ENCODE assay signal across 7 cellular contexts in genomic region chr15:79924379-79924778, GRCh38. TPM values are rescaled to one million over a fixed set of nuclear protein-coding genes. Genes with fewer than 3 reads are reported as not detected.
DNase-seq lines count a peak whose midpoint lies in the region; ATAC-seq and TF ChIP-seq lines count a peak whose summit lies in the region.

No MANE protein-coding gene starts in this region.

- H3K4me3 ChIP-seq in HL-60 (replicated peaks; ENCODE audit: insufficient read depth, low read length) (peak overlapping the region; percentile 95), iPS-18a (ENCODE audit: low read length) (peak overlapping the region; percentile 93)

- H3K27me3 ChIP-seq in HL-60 (ENCODE audit: insufficient read depth, poor library complexity, severe bottlenecking): no peaks in the 10 kb centered on the region
- H3K27me3 ChIP-seq in iPS-18a (ENCODE audit: control insufficient read depth, insufficient read depth, low read length): no peaks in the 10 kb centered on the region

- H3K27ac ChIP-seq in HL-60 (replicated peaks): peak overlapping the region; percentile 94
- no peak overlapping the region for H3K27ac ChIP-seq in iPS-18a (ENCODE audit: low read length)

- peak overlapping the region; percentile 73 for H3K9ac ChIP-seq in iPS-18a (ENCODE audit: low read length)

- no peak for ATAC-seq in activated CD8-positive, alpha-beta T cell treated with anti-CD3 and anti-CD28 coated beads, Interleukin-2, amount 10 ng/mL, durations not matched to agents 7 days and 5 days
- ATAC-seq in stimulated activated memory B cell treated with anti-CD40 and anti-IgM and Interleukin-4, amounts not matched to agents 10 μg/mL and 1 μg/mL and 100 μg/mL, for 72 hours: no peak

- peaks cover 20% of the 10 kb centered on the region for H3K9me3 Mint-ChIP-seq in activated CD8-positive, alpha-beta T cell treated with anti-CD3 and anti-CD28 coated beads, Interleukin-2, amount 10 ng/mL, durations not matched to agents 7 days and 5 days (ENCODE audit: insufficient read depth)
- peaks cover 6% of the 10 kb centered on the region for H3K9me3 Mint-ChIP-seq in stimulated activated memory B cell treated with anti-CD40 and anti-IgM and Interleukin-4, amounts not matched to agents 10 μg/mL and 1 μg/mL and 100 μg/mL, for 72 hours

- POLR2A ChIA-PET in activated CD8-positive, alpha-beta T cell treated with anti-CD3 and anti-CD28 coated beads, Interleukin-2, amount 10 ng/mL, durations not matched to agents 7 days and 5 days (lab: Charles Lee): no interaction called here

- H3K4me1 Mint-ChIP-seq in activated CD8-positive, alpha-beta T cell treated with anti-CD3 and anti-CD28 coated beads, Interleukin-2, amount 10 ng/mL, durations not matched to agents 7 days and 5 days (ENCODE audit: low read depth): peaks cover 27% of the 10 kb centered on the region
- H3K4me1 Mint-ChIP-seq in stimulated activated memory B cell treated with anti-CD40 and anti-IgM and Interleukin-4, amounts not matched to agents 10 μg/mL and 1 μg/mL and 100 μg/mL, for 72 hours: peaks cover 21% of the 10 kb centered on the region

- H3K4me3 Mint-ChIP-seq in activated CD8-positive, alpha-beta T cell treated with anti-CD3 and anti-CD28 coated beads, Interleukin-2, amount 10 ng/mL, durations not matched to agents 7 days and 5 days: peak overlapping the region; percentile 92
- peak overlapping the region; percentile 41 for H3K4me3 Mint-ChIP-seq in stimulated activated memory B cell treated with anti-CD40 and anti-IgM and Interleukin-4, amounts not matched to agents 10 μg/mL and 1 μg/mL and 100 μg/mL, for 72 hours

- peak overlapping the region; percentile 60 for H3K27ac Mint-ChIP-seq in activated CD8-positive, alpha-beta T cell treated with anti-CD3 and anti-CD28 coated beads, Interleukin-2, amount 10 ng/mL, durations not matched to agents 7 days and 5 days
- H3K27ac Mint-ChIP-seq in stimulated activated memory B cell treated with anti-CD40 and anti-IgM and Interleukin-4, amounts not matched to agents 10 μg/mL and 1 μg/mL and 100 μg/mL, for 72 hours: peak overlapping the region; percentile 97

- peaks cover 2% of the 10 kb centered on the region for H3K36me3 ChIP-seq in iPS-18a (ENCODE audit: control insufficient read depth, low read depth, low read length)

- H3K27me3 Mint-ChIP-seq in activated CD8-positive, alpha-beta T cell treated with anti-CD3 and anti-CD28 coated beads, Interleukin-2, amount 10 ng/mL, durations not matched to agents 7 days and 5 days (ENCODE audit: low read depth): peaks cover 3% of the 10 kb centered on the region
- no peaks in the 10 kb centered on the region for H3K27me3 Mint-ChIP-seq in stimulated activated memory B cell treated with anti-CD40 and anti-IgM and Interleukin-4, amounts not matched to agents 10 μg/mL and 1 μg/mL and 100 μg/mL, for 72 hours

- peaks cover 51% of the 10 kb centered on the region for H3K36me3 Mint-ChIP-seq in activated CD8-positive, alpha-beta T cell treated with anti-CD3 and anti-CD28 coated beads, Interleukin-2, amount 10 ng/mL, durations not matched to agents 7 days and 5 days (ENCODE audit: low read depth)
- H3K36me3 Mint-ChIP-seq in stimulated activated memory B cell treated with anti-CD40 and anti-IgM and Interleukin-4, amounts not matched to agents 10 μg/mL and 1 μg/mL and 100 μg/mL, for 72 hours: peaks cover 28% of the 10 kb centered on the region

- peaks cover 11% of the 10 kb centered on the region for H3K9me3 ChIP-seq in iPS-18a (ENCODE audit: control insufficient read depth, low read depth, low read length)

- CTCF ChIA-PET in activated CD8-positive, alpha-beta T cell treated with anti-CD3 and anti-CD28 coated beads, Interleukin-2, amount 10 ng/mL, durations not matched to agents 7 days and 5 days (lab: Charles Lee): no interaction called here

- DNase-seq in HL-60 (ENCODE audit: low read depth in 1 of 2, low spot score in 1 of 2) (no peak), NCI-H774 (lab: John Stamatoyannopoulos, UW) (no peak), AG08395 (ENCODE audit: low spot score) (no peak)
- DNase-seq in activated CD8-positive, alpha-beta T cell treated with anti-CD3 and anti-CD28 coated beads, Interleukin-2, amount 10 ng/mL, durations not matched to agents 7 days and 5 days: no peak
- no peak for DNase-seq in activated CD4-positive, alpha-beta T cell treated with anti-CD3 and anti-CD28 coated beads for 48 hours

- no peaks in the 10 kb centered on the region for H3K4me1 ChIP-seq in iPS-18a (ENCODE audit: control insufficient read depth, low read depth, low read length)

- no peak for TF ChIP-seq CTCF in HL-60 (IDR thresholded peaks at IDR 0.05; ENCODE audit: insufficient read depth, low read length)

RNA-seq across cellular contexts. Expression of gene MTHFS, which starts 27.6 kb away (rescaled TPM):
- 10 to 100 TPM; 37.0 to 41.3 TPM for total RNA-seq in activated CD8-positive, alpha-beta T cell treated with anti-CD3 and anti-CD28 coated beads, Interleukin-2, amount 10 ng/mL, durations not matched to agents 7 days and 5 days

RNA-seq across cellular contexts. Expression of gene BCL2A1, which starts 46.6 kb away (rescaled TPM):
- 10 to 100 TPM; 23.1 to 26.3 TPM for total RNA-seq in activated CD8-positive, alpha-beta T cell treated with anti-CD3 and anti-CD28 coated beads, Interleukin-2, amount 10 ng/mL, durations not matched to agents 7 days and 5 days
